Comparison of ENCODE assay signal across 10 cellular contexts in the genomic region with DNA sequence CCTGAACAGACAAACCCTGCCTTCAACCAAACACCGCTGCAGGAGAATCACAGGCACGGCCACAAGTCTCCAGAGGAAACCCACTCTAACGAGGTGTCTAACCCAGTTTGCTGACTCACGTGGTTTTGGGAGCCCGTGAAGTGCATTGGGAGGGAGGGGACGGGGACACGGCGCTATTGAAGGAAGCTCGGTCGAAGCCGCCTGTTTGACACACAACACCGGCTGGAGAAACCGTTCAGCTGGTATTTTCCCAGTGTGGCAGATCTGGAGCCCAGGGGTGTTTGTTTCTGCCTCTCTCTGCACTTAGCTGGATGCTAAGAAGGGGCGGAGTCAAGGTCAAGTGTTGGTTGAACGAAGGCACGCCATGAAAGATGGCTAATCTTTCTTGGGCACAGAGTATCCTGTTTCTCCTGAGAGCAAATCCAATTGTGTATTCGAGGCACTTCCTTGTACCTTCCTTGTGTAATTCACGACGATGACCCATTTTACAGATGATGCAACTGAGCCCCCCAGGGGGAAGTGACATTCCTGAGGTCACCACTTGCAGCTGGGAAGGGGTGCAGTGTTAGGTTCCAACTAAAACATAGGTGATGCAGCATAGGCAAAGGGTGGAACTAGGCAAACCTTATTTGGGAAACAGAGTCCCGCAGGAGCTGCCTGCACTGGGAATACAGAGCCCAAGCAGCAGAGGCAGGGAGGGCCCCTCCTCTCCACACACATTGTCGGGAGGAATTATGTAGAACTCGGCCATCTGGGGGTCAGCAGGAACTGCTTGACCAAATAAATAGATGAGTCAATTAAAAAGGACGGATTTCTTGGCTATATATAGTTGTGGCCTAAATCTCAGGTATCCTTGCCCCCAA. TPM values are rescaled to one million over a fixed set of nuclear protein-coding genes. Genes with fewer than 3 reads are reported as not detected.
DNase-seq lines count a peak whose midpoint lies in the region; ATAC-seq and TF ChIP-seq lines count a peak whose summit lies in the region.
"Had no signal": no experiment of that assay in that cellular context is flagged by ENCODE, and none has a peak within 500 bp of the region (broad histone marks: within the 10 kb centered on the region; RNA-seq: fewer than 3 reads in every experiment).

No MANE protein-coding gene starts in this region.

- TF ChIP-seq CTCF in SU-DHL-6 (IDR thresholded peaks at IDR 0.05; ENCODE audit: insufficient read depth, low read length, poor library complexity, severe bottlenecking): no peak
- TF ChIP-seq CTCF in brain (conservative IDR thresholded peaks at IDR 0.05): no peak

- H3K36me3 Mint-ChIP-seq in brain: no peaks in the 10 kb centered on the region
- peaks cover 22% of the 10 kb centered on the region for H3K36me3 Mint-ChIP-seq in stimulated activated memory B cell treated with anti-CD40 and anti-IgM and Interleukin-4, amounts not matched to agents 10 μg/mL and 1 μg/mL and 100 μg/mL, for 72 hours

- H3K4me1 Mint-ChIP-seq in brain: peaks cover 70% of the 10 kb centered on the region
- peaks cover 86% of the 10 kb centered on the region for H3K4me1 Mint-ChIP-seq in stimulated activated memory B cell treated with anti-CD40 and anti-IgM and Interleukin-4, amounts not matched to agents 10 μg/mL and 1 μg/mL and 100 μg/mL, for 72 hours

- H3K27ac Mint-ChIP-seq in brain: peak overlapping the region in 3 of 5 experiments; percentile 73 to 83 (median 80)
- H3K27ac Mint-ChIP-seq in stimulated activated memory B cell treated with anti-CD40 and anti-IgM and Interleukin-4, amounts not matched to agents 10 μg/mL and 1 μg/mL and 100 μg/mL, for 72 hours: peak overlapping the region; percentile 94

- H3K27me3 Mint-ChIP-seq in brain: no peaks in the 10 kb centered on the region
- no peaks in the 10 kb centered on the region for H3K27me3 Mint-ChIP-seq in stimulated activated memory B cell treated with anti-CD40 and anti-IgM and Interleukin-4, amounts not matched to agents 10 μg/mL and 1 μg/mL and 100 μg/mL, for 72 hours

- H4K20me1 ChIP-seq in SU-DHL-6 (ENCODE audit: low read depth, low read length): no peaks in the 10 kb centered on the region

- H3K36me3 ChIP-seq in SU-DHL-6 (ENCODE audit: low read length): no peaks in the 10 kb centered on the region

- peak; percentile 71 for DNase-seq in activated CD8-positive, alpha-beta memory T cell treated with anti-CD3 and anti-CD28 coated beads for 24 hours
- no peak for DNase-seq in activated CD8-positive, alpha-beta memory T cell treated with anti-CD3 and anti-CD28 coated beads, Interleukin-2, amount 50 U/mL, for 48 hours
- no peak for DNase-seq in OCI-M1 (lab: John Stamatoyannopoulos, UW)
- no peak for DNase-seq in HuH-7 (ENCODE audit: low spot score)
- DNase-seq in globus pallidus (ENCODE audit: low spot score): no peak
- DNase-seq: NCI-H1694 treated with DMSO at 0.1 percent for 48 hours had no signal

- peak overlapping the region; percentile 92 for H3K27ac ChIP-seq in SU-DHL-6 (ENCODE audit: low read depth, low read length)

- peaks cover 39% of the 10 kb centered on the region for H3F3A ChIP-seq in SU-DHL-6 (ENCODE audit: insufficient read depth)

- H3K4me3 ChIP-seq in SU-DHL-6 (ENCODE audit: insufficient read depth, low read length, poor library complexity, severe bottlenecking): no peak overlapping the region

- H3K27me3 ChIP-seq in SU-DHL-6 (ENCODE audit: low read length): no peaks in the 10 kb centered on the region

- H3K9ac ChIP-seq in SU-DHL-6 (ENCODE audit: low read length): no peak overlapping the region

- no peak for ATAC-seq in stimulated activated memory B cell treated with anti-CD40 and anti-IgM and Interleukin-4, amounts not matched to agents 10 μg/mL and 1 μg/mL and 100 μg/mL, for 72 hours
- ATAC-seq: heart left ventricle had no signal

- H3K9me3 Mint-ChIP-seq in brain: no peaks in the 10 kb centered on the region
- H3K9me3 Mint-ChIP-seq in stimulated activated memory B cell treated with anti-CD40 and anti-IgM and Interleukin-4, amounts not matched to agents 10 μg/mL and 1 μg/mL and 100 μg/mL, for 72 hours: no peaks in the 10 kb centered on the region

- H3K9me3 ChIP-seq in SU-DHL-6 (ENCODE audit: insufficient read depth, low read length): no peaks in the 10 kb centered on the region
- H3K9me3 ChIP-seq: heart left ventricle had no signal

- no peak overlapping the region for H3K4me3 Mint-ChIP-seq in brain
- H3K4me3 Mint-ChIP-seq in stimulated activated memory B cell treated with anti-CD40 and anti-IgM and Interleukin-4, amounts not matched to agents 10 μg/mL and 1 μg/mL and 100 μg/mL, for 72 hours: peak overlapping the region; percentile 29

- no peak overlapping the region for H2AFZ ChIP-seq in SU-DHL-6 (ENCODE audit: low read depth, low read length, severe bottlenecking)

- H3K4me2 ChIP-seq in SU-DHL-6 (ENCODE audit: low read depth, low read length, poor library complexity, severe bottlenecking): peak overlapping the region; percentile 50

- H3K9me2 ChIP-seq in SU-DHL-6 (replicated peaks; ENCODE audit: insufficient read depth, low read length): no peaks in the 10 kb centered on the region

- peaks cover 79% of the 10 kb centered on the region for H3K79me2 ChIP-seq in SU-DHL-6 (ENCODE audit: insufficient read depth, low read length)

RNA-seq across cellular contexts. Expression of gene SLC6A6, which starts 22.5 kb away (rescaled TPM):
- polyA plus RNA-seq in brain (ENCODE audit: insufficient read depth, low read depth, low replicate concordance): 5.2 TPM
